1 cellular context compared by ENCODE assay signal in the genomic region with DNA sequence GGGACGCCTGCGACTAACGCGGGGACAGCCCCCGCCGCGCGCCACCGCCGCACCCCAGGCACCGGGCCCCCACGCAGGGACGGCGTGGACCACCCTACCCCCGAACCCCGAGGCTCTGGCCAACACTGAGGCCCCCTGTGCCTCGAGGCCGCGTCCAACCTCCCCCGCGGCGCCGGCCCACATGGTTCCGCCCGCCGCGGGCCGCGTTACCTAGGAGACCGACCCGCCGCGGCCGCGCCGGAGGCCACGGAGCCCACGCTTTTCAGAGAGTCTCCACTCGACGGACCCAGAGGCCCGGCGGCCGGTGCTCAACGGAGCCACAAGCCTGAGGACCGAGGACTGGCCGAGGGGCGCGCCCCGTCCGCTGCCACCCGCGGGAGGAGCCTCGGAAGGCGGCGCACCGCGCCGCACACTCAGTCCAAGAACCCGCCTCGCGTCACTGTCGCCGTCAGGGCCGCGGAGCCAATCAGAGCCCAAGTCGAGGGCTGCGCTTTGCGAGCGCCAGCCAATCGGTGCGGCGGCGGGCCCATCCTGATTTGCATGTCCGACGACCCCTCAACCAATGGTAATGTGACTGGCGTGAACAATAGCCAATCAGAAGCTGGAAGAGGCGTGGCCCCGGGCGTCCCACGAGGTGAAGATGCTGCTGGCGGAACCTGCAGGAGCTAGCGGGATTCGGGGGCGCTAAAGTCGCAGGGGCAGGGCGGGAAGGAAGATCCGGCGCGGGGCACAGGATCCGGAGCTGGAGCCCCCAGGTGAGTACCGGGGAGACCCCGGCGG.
TF ChIP-seq lines count a peak whose summit lies in the region.

TSS of gene NPHP4 (minus strand) at position 392 of the 780 bp plus-strand sequence. CDS start 6,136 bp downstream, outside the sequence.

TF ChIP-seq in HepG2, 621 proteins besides CTCF, POLR2A, EP300 and RAD21 (continued from another document and continues in another):
- TF ChIP-seq ZNF609 (CRISPR knock-in tag; IDR thresholded peaks at IDR 0.05; ENCODE audit: borderline replicate concordance) (no peak), ZNF839 (CRISPR knock-in tag; IDR thresholded peaks at IDR 0.05; ENCODE audit: borderline replicate concordance) (no peak), ZBTB8A (CRISPR knock-in tag; IDR thresholded peaks at IDR 0.05; ENCODE audit: borderline replicate concordance, low read depth) (no peak), ZNF879 (CRISPR knock-in tag; IDR thresholded peaks at IDR 0.05) (0 out of 2 replicates have a peak, but pooled peaks have one; percentile 32), DPF2 (CRISPR knock-in tag; IDR thresholded peaks at IDR 0.05; ENCODE audit: borderline replicate concordance, low read depth) (no peak), POGK (CRISPR knock-in tag; conservative IDR thresholded peaks at IDR 0.05) (no peak), ZC3H13 (CRISPR knock-in tag; IDR thresholded peaks at IDR 0.05) (no peak), ZNF670 (CRISPR knock-in tag; IDR thresholded peaks at IDR 0.05; ENCODE audit: borderline replicate concordance) (no peak), ZNF580 (CRISPR knock-in tag; IDR thresholded peaks at IDR 0.05; ENCODE audit: borderline replicate concordance, low read depth) (no peak), NR2C2 (CRISPR knock-in tag; IDR thresholded peaks at IDR 0.05; ENCODE audit: borderline replicate concordance) (peak; percentile 93), MED13 (CRISPR knock-in tag; IDR thresholded peaks at IDR 0.05) (no peak), ZNF619 (CRISPR knock-in tag; IDR thresholded peaks at IDR 0.05) (no peak), ZNF678 (CRISPR knock-in tag; IDR thresholded peaks at IDR 0.05) (no peak), KDM1A (CRISPR knock-in tag; IDR thresholded peaks at IDR 0.05) (peak; percentile 39; the same call in 1 of the 2 replicates), ZEB1 (IDR thresholded peaks at IDR 0.05; ENCODE audit: insufficient replicate concordance, low read depth) (no peak), REST (IDR thresholded peaks at IDR 0.05; ENCODE audit: borderline replicate concordance in 1 of 2, low read depth in 1 of 2, low read length in 2 of 2) (no peak), ZNF788 (CRISPR knock-in tag; IDR thresholded peaks at IDR 0.05; ENCODE audit: borderline replicate concordance) (no peak; the same call in 1 of the 2 replicates), HMGA1 (CRISPR knock-in tag; conservative IDR thresholded peaks at IDR 0.05) (no peak), ZNF441 (CRISPR knock-in tag; IDR thresholded peaks at IDR 0.05; ENCODE audit: borderline replicate concordance) (0 out of 2 replicates have a peak, but pooled peaks have one; percentile 44), SIX4 (CRISPR knock-in tag; IDR thresholded peaks at IDR 0.05) (no peak), ZBTB7A (CRISPR knock-in tag; IDR thresholded peaks at IDR 0.05) (no peak), TFE3 (CRISPR knock-in tag; IDR thresholded peaks at IDR 0.05) (no peak)
- TF ChIP-seq, protein P1, sequence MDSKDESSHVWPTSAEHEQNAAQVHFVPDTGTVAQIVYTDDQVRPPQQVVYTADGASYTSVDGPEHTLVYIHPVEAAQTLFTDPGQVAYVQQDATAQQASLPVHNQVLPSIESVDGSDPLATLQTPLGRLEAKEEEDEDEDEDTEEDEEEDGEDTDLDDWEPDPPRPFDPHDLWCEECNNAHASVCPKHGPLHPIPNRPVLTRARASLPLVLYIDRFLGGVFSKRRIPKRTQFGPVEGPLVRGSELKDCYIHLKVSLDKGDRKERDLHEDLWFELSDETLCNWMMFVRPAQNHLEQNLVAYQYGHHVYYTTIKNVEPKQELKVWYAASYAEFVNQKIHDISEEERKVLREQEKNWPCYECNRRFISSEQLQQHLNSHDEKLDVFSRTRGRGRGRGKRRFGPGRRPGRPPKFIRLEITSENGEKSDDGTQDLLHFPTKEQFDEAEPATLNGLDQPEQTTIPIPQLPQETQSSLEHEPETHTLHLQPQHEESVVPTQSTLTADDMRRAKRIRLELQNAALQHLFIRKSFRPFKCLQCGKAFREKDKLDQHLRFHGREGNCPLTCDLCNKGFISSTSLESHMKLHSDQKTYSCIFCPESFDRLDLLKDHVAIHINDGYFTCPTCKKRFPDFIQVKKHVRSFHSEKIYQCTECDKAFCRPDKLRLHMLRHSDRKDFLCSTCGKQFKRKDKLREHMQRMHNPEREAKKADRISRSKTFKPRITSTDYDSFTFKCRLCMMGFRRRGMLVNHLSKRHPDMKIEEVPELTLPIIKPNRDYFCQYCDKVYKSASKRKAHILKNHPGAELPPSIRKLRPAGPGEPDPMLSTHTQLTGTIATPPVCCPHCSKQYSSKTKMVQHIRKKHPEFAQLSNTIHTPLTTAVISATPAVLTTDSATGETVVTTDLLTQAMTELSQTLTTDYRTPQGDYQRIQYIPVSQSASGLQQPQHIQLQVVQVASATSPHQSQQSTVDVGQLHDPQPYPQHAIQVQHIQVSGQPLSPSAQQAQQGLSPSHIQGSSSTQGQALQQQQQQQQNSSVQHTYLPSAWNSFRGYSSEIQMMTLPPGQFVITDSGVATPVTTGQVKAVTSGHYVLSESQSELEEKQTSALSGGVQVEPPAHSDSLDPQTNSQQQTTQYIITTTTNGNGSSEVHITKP (CRISPR knock-in tag; IDR thresholded peaks at IDR 0.05; ENCODE audit: low read depth): peak; percentile 98
